Comparison of ENCODE assay signal across 3 cellular contexts in the genomic region with DNA sequence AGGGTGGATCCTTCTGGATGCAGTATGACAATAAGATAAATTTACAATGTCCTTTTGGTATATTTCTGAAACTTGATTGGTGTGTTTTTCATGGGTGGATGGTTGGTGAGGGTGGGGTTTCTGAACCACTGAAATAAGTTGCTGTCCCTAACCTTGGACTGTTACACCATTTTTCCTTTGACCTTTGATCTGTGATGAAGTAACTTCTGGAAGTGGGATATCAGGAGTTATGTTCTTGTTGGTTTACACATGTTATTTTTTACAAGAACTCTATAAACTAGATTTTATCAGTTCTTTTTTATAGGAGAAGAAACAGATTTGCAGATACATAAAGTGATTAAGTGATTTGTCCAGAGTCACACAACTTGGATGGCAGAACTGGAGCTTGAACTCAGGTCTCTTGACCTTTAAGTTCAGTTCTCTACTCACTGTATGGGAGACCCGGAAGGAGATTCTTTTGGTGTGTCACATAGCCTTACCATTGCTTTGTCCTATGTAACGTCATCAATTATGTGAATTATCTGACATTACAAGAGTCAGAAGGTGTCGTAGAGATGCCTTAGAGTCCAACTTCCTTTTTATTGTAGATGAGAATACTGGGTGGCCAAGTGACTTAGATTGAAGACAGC. TPM values are rescaled to one million over a fixed set of nuclear protein-coding genes. Genes with fewer than 3 reads are reported as not detected.
"Had no signal": no experiment of that assay in that cellular context is flagged by ENCODE, and none has a peak within 500 bp of the region (broad histone marks: within the 10 kb centered on the region; RNA-seq: fewer than 3 reads in every experiment).

No MANE protein-coding gene starts in this region.

RNA-seq across cellular contexts. Expression of a gene that starts 47.4 kb away (rescaled TPM):
- total RNA-seq: natural killer cell, progenitor cell of endocrine pancreas had no signal
- polyA plus RNA-seq: immature natural killer cell had no signal
